Comparison of ENCODE assay signal across 8 cellular contexts in the genomic region with DNA sequence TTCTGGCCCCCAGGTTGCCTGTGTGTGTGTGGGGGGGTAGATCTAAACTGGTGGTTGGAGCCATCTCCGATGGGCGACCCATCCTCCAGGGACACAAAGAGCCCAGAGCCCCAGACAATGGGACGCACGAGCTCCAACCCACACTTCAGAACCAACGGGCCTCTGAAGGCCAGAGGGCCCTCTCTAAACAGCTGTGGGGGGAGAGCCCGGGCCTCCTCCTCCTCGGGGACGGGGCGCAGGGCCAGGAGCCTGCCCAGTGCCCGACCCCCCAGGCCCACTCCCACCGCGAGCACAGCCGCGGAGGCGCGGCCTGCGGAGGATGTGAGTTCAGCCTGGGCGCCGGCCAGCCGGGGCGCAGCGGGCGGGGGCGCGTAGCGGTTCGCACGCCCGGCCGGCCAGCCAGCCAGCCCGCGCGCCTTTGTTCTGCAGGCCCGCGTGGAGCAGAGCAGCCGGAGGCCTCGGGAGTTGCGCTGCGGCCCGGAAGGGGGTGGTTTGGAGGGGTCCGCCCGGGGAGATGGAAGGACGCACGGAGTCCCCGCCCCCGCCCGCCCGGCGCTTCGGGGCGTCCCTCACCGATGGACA. TPM values are rescaled to one million over a fixed set of nuclear protein-coding genes. Genes with fewer than 3 reads are reported as not detected.
DNase-seq lines count a peak whose midpoint lies in the region; ATAC-seq and TF ChIP-seq lines count a peak whose summit lies in the region.

No MANE protein-coding gene starts in this region.

- no peaks in the 10 kb centered on the region for H3K9me3 ChIP-seq in NT2/D1 (ENCODE audit: insufficient read depth, low read length)
- H3K9me3 ChIP-seq in endocrine pancreas (ENCODE audit: control insufficient read depth, low read length), result no peaks in the 10 kb centered on the region

- H3K27me3 ChIP-seq in NT2/D1 (ENCODE audit: insufficient read depth, insufficient read length) (no peaks in the 10 kb centered on the region), endocrine pancreas (ENCODE audit: control insufficient read depth, insufficient read depth, low read length) (no peaks in the 10 kb centered on the region)

- H3K36me3 Mint-ChIP-seq in nephron progenitor cell (ENCODE audit: low read depth), result peaks cover 4% of the 10 kb centered on the region

- H3K4me1 Mint-ChIP-seq in nephron progenitor cell, result peaks cover 8% of the 10 kb centered on the region

- peak overlapping the region; percentile 71 for H3K4me3 ChIP-seq in GM12864 (ENCODE audit: low read depth, low read length)
- peak overlapping the region; percentile 81 for H3K4me3 ChIP-seq in NT2/D1 (ENCODE audit: insufficient read length, low read depth)
- peak overlapping the region; percentile 14 for H3K4me3 ChIP-seq in endocrine pancreas (ENCODE audit: control insufficient read depth, insufficient read depth, low read length)

- no peak for DNase-seq in GM12864 (ENCODE audit: low read depth)
- DNase-seq in NT2/D1 (ENCODE audit: low read depth, low spot score), result no peak
- DNase-seq in nephron progenitor cell, result peak; percentile 47
- no peak for DNase-seq in cerebellum (ENCODE audit: low spot score)
- DNase-seq in Kasumi-1 (lab: John Stamatoyannopoulos, UW), result no peak
- no peak for DNase-seq in iPS-NIHi11 (ENCODE audit: low spot score)

- no peaks in the 10 kb centered on the region for H3K27me3 Mint-ChIP-seq in nephron progenitor cell (ENCODE audit: low read depth, poor library complexity)

- H3K4me3 Mint-ChIP-seq in nephron progenitor cell, result peak overlapping the region; percentile 90

- H3K9me3 Mint-ChIP-seq in nephron progenitor cell, result peaks cover 34% of the 10 kb centered on the region

- H3K36me3 ChIP-seq in NT2/D1 (ENCODE audit: insufficient read depth, insufficient read length, low read length) (peaks cover 43% of the 10 kb centered on the region), endocrine pancreas (ENCODE audit: control insufficient read depth, insufficient read depth, low read length) (no peaks in the 10 kb centered on the region)

- TF ChIP-seq CTCF in GM12864 (IDR thresholded peaks at IDR 0.05; ENCODE audit: low read depth, low read length, missing control alignments) (no peak), nephron progenitor cell (IDR thresholded peaks at IDR 0.05) (no peak)

- H3K4me1 ChIP-seq in NT2/D1 (ENCODE audit: insufficient read depth, insufficient read length), result peaks cover 4% of the 10 kb centered on the region
- no peaks in the 10 kb centered on the region for H3K4me1 ChIP-seq in endocrine pancreas (ENCODE audit: control insufficient read depth, insufficient read depth, low read length)

- ATAC-seq in HG03565 (IDR thresholded peaks at IDR 0.05; ENCODE audit: unreplicated experiment), result no peak

- peak overlapping the region; percentile 80 for H3K27ac Mint-ChIP-seq in nephron progenitor cell

- H3K9ac ChIP-seq in NT2/D1 (ENCODE audit: insufficient read length, low read depth) (peak overlapping the region; percentile 92), endocrine pancreas (ENCODE audit: control insufficient read depth, insufficient read depth, low read length) (peak overlapping the region; percentile 4)

RNA-seq across cellular contexts. Expression of a gene that starts 4.0 kb away (rescaled TPM):
- 131 TPM for total RNA-seq in cerebellum

RNA-seq across cellular contexts. Expression of a gene that starts 8.7 kb away (rescaled TPM):
- total RNA-seq in cerebellum, result 18.8 TPM

RNA-seq across cellular contexts. Expression of a gene that starts 27.8 kb away (rescaled TPM):
- total RNA-seq in cerebellum, result 1,446 TPM

RNA-seq across cellular contexts. Expression of a gene that starts 38.7 kb away (rescaled TPM):
- total RNA-seq in cerebellum, result 5.1 TPM

RNA-seq across cellular contexts. Expression of a gene that starts 40.9 kb away (rescaled TPM):
- total RNA-seq in cerebellum, result 14.9 TPM

Comparison
In these comparisons a context has a peak if more than half of its experiments do, and no peak if none do; other contexts are left out.
1. H3K4me3 ChIP-seq: peak in every context shown above with its lines; median percentile 81 in NT2/D1; 71 in GM12864; 14 in endocrine pancreas.